8 cellular contexts compared by ENCODE assay signal in the genomic region with DNA sequence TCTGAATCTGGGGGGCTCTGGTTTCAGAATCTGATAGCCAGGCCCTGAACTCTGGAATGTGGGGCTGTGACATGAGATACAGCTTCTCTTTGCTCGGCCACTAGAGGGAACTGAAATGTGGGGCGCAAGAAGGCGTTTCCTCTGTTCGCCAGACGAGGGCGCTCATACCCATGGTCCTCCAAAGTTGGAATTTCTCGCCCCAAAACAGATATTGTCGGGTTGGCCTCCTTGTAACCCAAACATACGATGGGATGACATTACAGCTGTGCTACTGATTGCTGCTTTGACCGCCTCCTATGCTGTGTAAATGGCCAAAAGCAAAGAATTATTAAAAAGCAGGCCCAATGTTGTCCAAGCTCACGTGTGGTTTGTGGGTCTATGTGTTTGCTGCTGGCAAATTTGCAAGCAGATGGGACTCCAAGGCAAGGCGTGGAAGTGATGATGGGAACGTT. TPM values are rescaled to one million over a fixed set of nuclear protein-coding genes. Genes with fewer than 3 reads are reported as not detected.
DNase-seq lines count a peak whose midpoint lies in the region; ATAC-seq, FAIRE-seq and TF ChIP-seq lines count a peak whose summit lies in the region.

No MANE protein-coding gene starts in this region.

- no peak overlapping the region for H3K27ac ChIP-seq in suprapubic skin

- H3K27me3 ChIP-seq in suprapubic skin = no peaks in the 10 kb centered on the region

- no peak overlapping the region for H3K4me3 ChIP-seq in fibroblast of mammary gland (ENCODE audit: control insufficient read depth, low read depth, low read length)
- no peak overlapping the region for H3K4me3 ChIP-seq in suprapubic skin

- DNase-seq in D721Med (ENCODE audit: insufficient read length, low spot score) = peak; percentile 47
- DNase-seq in OCI-M1 (lab: John Stamatoyannopoulos, UW) = peak; percentile 82
- peak; percentile 82 for DNase-seq in activated T-cell treated with anti-CD3 and anti-CD28 coated beads, Interleukin-2, amount 50 U/mL, for 1 hour
- peak; percentile 62 for DNase-seq in fibroblast of mammary gland (ENCODE audit: low read depth)
- peak; percentile 11 for DNase-seq in non-pigmented ciliary epithelial cell (ENCODE audit: low read depth)
- DNase-seq in suprapubic skin (ENCODE audit: low spot score in 2 of 2) = no peak

- peak; percentile 100 for TF ChIP-seq CTCF in D721Med (IDR thresholded peaks at IDR 0.05; ENCODE audit: insufficient read depth, missing control alignments)
- TF ChIP-seq CTCF in fibroblast of mammary gland (conservative IDR thresholded peaks at IDR 0.05; ENCODE audit: control insufficient read depth, insufficient read depth, low read depth, low read length) = peak; percentile 100
- peak; percentile 93 to 95 for TF ChIP-seq CTCF in suprapubic skin (IDR thresholded peaks at IDR 0.05)

- TF ChIP-seq EP300 in suprapubic skin (IDR thresholded peaks at IDR 0.05) = no peak

- no peaks in the 10 kb centered on the region for H3K4me1 ChIP-seq in suprapubic skin

- 17% methylated on average over 13 of the region's 13 CpGs for WGBS in suprapubic skin

- TF ChIP-seq POLR2A in suprapubic skin (IDR thresholded peaks at IDR 0.05) = no peak

- H3K36me3 ChIP-seq in suprapubic skin = no peaks in the 10 kb centered on the region

- ATAC-seq in HG03159 (IDR thresholded peaks at IDR 0.05; ENCODE audit: unreplicated experiment) = peak; percentile 56
- ATAC-seq in GM19455 (IDR thresholded peaks at IDR 0.05; ENCODE audit: unreplicated experiment) = no peak

- FAIRE-seq in D721Med (lab: Jason Lieb, UNC) = no peak

- H3K9me3 ChIP-seq in suprapubic skin = no peaks in the 10 kb centered on the region

RNA-seq across cellular contexts. Expression of gene MSI2, which starts 13.1 kb away (rescaled TPM):
- total RNA-seq in suprapubic skin = 10 to 100 TPM; 19.7 to 35.8 (median 22.4) TPM

Comparison
In these comparisons a context has a peak if more than half of its experiments do, and no peak if none do; other contexts are left out.
1. DNase-seq: peak in D721Med (single experiment), OCI-M1 (single experiment), activated T-cell treated with anti-CD3 and anti-CD28 coated beads, Interleukin-2, amount 50 U/mL, for 1 hour (single experiment), fibroblast of mammary gland (single experiment) and non-pigmented ciliary epithelial cell (single experiment); none in suprapubic skin (0 of 2).
2. Peak in every context shown above with its lines, with median percentiles within 50 percentile points of each other: CTCF ChIP-seq.